ENCODE assay signal across 15 cellular contexts in genomic region chr15:68543546-68544008, GRCh38. TPM values are rescaled to one million over a fixed set of nuclear protein-coding genes. Genes with fewer than 3 reads are reported as not detected.
DNase-seq lines count a peak whose midpoint lies in the region; ATAC-seq and TF ChIP-seq lines count a peak whose summit lies in the region.
"Had no signal": no experiment of that assay in that cellular context is flagged by ENCODE, and none has a peak within 500 bp of the region (broad histone marks: within the 10 kb centered on the region; RNA-seq: fewer than 3 reads in every experiment).

No MANE protein-coding gene starts in this region.

- peak overlapping the region; percentile 51 for H3K4me2 ChIP-seq in osteoblast (ENCODE audit: insufficient read depth, low read length)

- no peaks in the 10 kb centered on the region for H3K79me2 ChIP-seq in osteoblast (ENCODE audit: insufficient read depth, low read length)

- 66 to 73% methylated on average over 7 of the region's 7 CpGs for WGBS in heart right ventricle, 2 donors

- H3K36me3 ChIP-seq in heart right ventricle = no peaks in the 10 kb centered on the region
- no peaks in the 10 kb centered on the region for H3K36me3 ChIP-seq in osteoblast (ENCODE audit: insufficient read depth, low read length)
- H3K36me3 ChIP-seq: prostate gland had no signal

- H3K27ac Mint-ChIP-seq in activated CD8-positive, alpha-beta T cell treated with anti-CD3 and anti-CD28 coated beads, Interleukin-2, amount 10 ng/mL, durations not matched to agents 7 days and 5 days = no peak overlapping the region
- H3K27ac Mint-ChIP-seq: activated CD4-positive, alpha-beta T cell treated with anti-CD3 and anti-CD28 coated beads, Interleukin-2, amount 10 ng/mL, durations not matched to agents 7 days and 5 days; activated naive CD8-positive, alpha-beta T cell; CD4-positive, CD25-positive, alpha-beta regulatory T cell had no signal

- ATAC-seq in SK-N-SH treated with all-trans-retinoic acid at 6 μM for 48 hours = peak; percentile 52
- ATAC-seq in heart right ventricle = peak; percentile 18 to 67 (median 45)
- no peak for ATAC-seq in activated CD8-positive, alpha-beta T cell treated with anti-CD3 and anti-CD28 coated beads, Interleukin-2, amount 10 ng/mL, durations not matched to agents 7 days and 5 days

- peaks cover 6% of the 10 kb centered on the region for H3K9me3 Mint-ChIP-seq in activated CD8-positive, alpha-beta T cell treated with anti-CD3 and anti-CD28 coated beads, Interleukin-2, amount 10 ng/mL, durations not matched to agents 7 days and 5 days (ENCODE audit: insufficient read depth)
- H3K9me3 Mint-ChIP-seq: central memory CD8-positive, alpha-beta T cell had no signal

- H3K4me1 Mint-ChIP-seq in activated CD8-positive, alpha-beta T cell treated with anti-CD3 and anti-CD28 coated beads, Interleukin-2, amount 10 ng/mL, durations not matched to agents 7 days and 5 days (ENCODE audit: low read depth) = no peaks in the 10 kb centered on the region
- H3K4me1 Mint-ChIP-seq: CD4-positive, CD25-positive, alpha-beta regulatory T cell; central memory CD8-positive, alpha-beta T cell had no signal

- CTCF ChIA-PET in activated CD8-positive, alpha-beta T cell treated with anti-CD3 and anti-CD28 coated beads, Interleukin-2, amount 10 ng/mL, durations not matched to agents 7 days and 5 days (lab: Charles Lee) = no interaction called here

- POLR2A ChIA-PET in activated CD8-positive, alpha-beta T cell treated with anti-CD3 and anti-CD28 coated beads, Interleukin-2, amount 10 ng/mL, durations not matched to agents 7 days and 5 days (lab: Charles Lee) = no interaction called here

- no peaks in the 10 kb centered on the region for H3K36me3 Mint-ChIP-seq in activated CD8-positive, alpha-beta T cell treated with anti-CD3 and anti-CD28 coated beads, Interleukin-2, amount 10 ng/mL, durations not matched to agents 7 days and 5 days (ENCODE audit: low read depth)
- H3K36me3 Mint-ChIP-seq: activated naive CD8-positive, alpha-beta T cell; CD4-positive, CD25-positive, alpha-beta regulatory T cell had no signal

- H3K4me3 Mint-ChIP-seq in activated CD8-positive, alpha-beta T cell treated with anti-CD3 and anti-CD28 coated beads, Interleukin-2, amount 10 ng/mL, durations not matched to agents 7 days and 5 days = no peak overlapping the region
- H3K4me3 Mint-ChIP-seq: activated CD4-positive, alpha-beta T cell treated with anti-CD3 and anti-CD28 coated beads, Interleukin-2, amount 10 ng/mL, durations not matched to agents 7 days and 5 days; activated naive CD8-positive, alpha-beta T cell; CD4-positive, CD25-positive, alpha-beta regulatory T cell; central memory CD8-positive, alpha-beta T cell had no signal

- H3K27ac ChIP-seq in heart right ventricle = peak overlapping the region in 8 of 10 donors; percentile 24 to 78 (median 54)
- peak overlapping the region; percentile 93 for H3K27ac ChIP-seq in osteoblast (ENCODE audit: low read depth, low read length)
- H3K27ac ChIP-seq: prostate gland had no signal

- H3K27me3 ChIP-seq in heart right ventricle = no peaks in the 10 kb centered on the region
- no peaks in the 10 kb centered on the region for H3K27me3 ChIP-seq in osteoblast (ENCODE audit: insufficient read depth, low read length)

- no peak overlapping the region for H3K4me3 ChIP-seq in heart right ventricle
- H3K4me3 ChIP-seq in osteoblast (ENCODE audit: insufficient read depth, low read length) = no peak overlapping the region
- H3K4me3 ChIP-seq: prostate gland had no signal

- H4K20me1 ChIP-seq in osteoblast (ENCODE audit: insufficient read depth, low read length) = no peaks in the 10 kb centered on the region

- intact Hi-C loops in heart right ventricle (cut with DNase I) = loop anchor here in 1 of 10 donors (10.0 kb wide), 1 partner anchor 289 kb away; no protein-coding TSS in a partner anchor

- H3K4me1 ChIP-seq in heart right ventricle = peaks cover 0 to 20% (median 18%) of the 10 kb centered on the region in 9 donors
- peaks cover 19% of the 10 kb centered on the region for H3K4me1 ChIP-seq in osteoblast (ENCODE audit: insufficient read depth, low read length)
- H3K4me1 ChIP-seq: prostate gland had no signal

- no peak overlapping the region for H2AFZ ChIP-seq in osteoblast (ENCODE audit: low read length)

- peak in 1 of 2 donors; percentile 32 for DNase-seq in heart right ventricle
- peak; percentile 90 for DNase-seq in osteoblast (ENCODE audit: insufficient read length, low spot score, missing footprints)
- DNase-seq in activated CD8-positive, alpha-beta T cell treated with anti-CD3 and anti-CD28 coated beads, Interleukin-2, amount 10 ng/mL, durations not matched to agents 7 days and 5 days = no peak
- DNase-seq in UCSD-AML1 (lab: John Stamatoyannopoulos, UW; ENCODE audit: unreplicated experiment) = no peak
- DNase-seq in nucleus accumbens (lab: John Stamatoyannopoulos, UW) = no peak
- DNase-seq in NCI-H2227 treated with DMSO at 0.1 percent for 48 hours (lab: John Stamatoyannopoulos, UW) = no peak
- DNase-seq: activated CD4-positive, alpha-beta T cell treated with anti-CD3 and anti-CD28 coated beads, Interleukin-2, amount 10 ng/mL, durations not matched to agents 7 days and 5 days; activated T-cell treated with anti-CD3 and anti-CD28 coated beads, Interleukin-2, amount 50 U/mL, for 1 hour; CD4-positive, CD25-positive, alpha-beta regulatory T cell; NCI-H1436 treated with DMSO at 0.1 percent for 48 hours; NCI-H510A had no signal

- H3K27me3 Mint-ChIP-seq in activated CD8-positive, alpha-beta T cell treated with anti-CD3 and anti-CD28 coated beads, Interleukin-2, amount 10 ng/mL, durations not matched to agents 7 days and 5 days (ENCODE audit: low read depth) = peaks cover 43% of the 10 kb centered on the region

- TF ChIP-seq CTCF in heart right ventricle (IDR thresholded peaks at IDR 0.05) = no peak
- TF ChIP-seq CTCF in osteoblast (IDR thresholded peaks at IDR 0.05; ENCODE audit: extremely low read depth, low read depth, low read length) = no peak

- H3K9me3 ChIP-seq in heart right ventricle (peaks cover 0 to 20% (median 0%) of the 10 kb centered on the region in 11 donors), osteoblast (ENCODE audit: low read depth, low read length) (peaks cover 4% of the 10 kb centered on the region)
- H3K9me3 ChIP-seq: prostate gland had no signal

TF ChIP-seq in SK-N-SH treated with all-trans-retinoic acid at 6 μM for 48 hours, 23 proteins besides CTCF, POLR2A, EP300 and RAD21:
- no peak for TF ChIP-seq ZNF8 (CRISPR knock-in tag; IDR thresholded peaks at IDR 0.05)
- no peak for TF ChIP-seq TOX (CRISPR knock-in tag; IDR thresholded peaks at IDR 0.05; ENCODE audit: borderline replicate concordance)
- TF ChIP-seq, protein P1, sequence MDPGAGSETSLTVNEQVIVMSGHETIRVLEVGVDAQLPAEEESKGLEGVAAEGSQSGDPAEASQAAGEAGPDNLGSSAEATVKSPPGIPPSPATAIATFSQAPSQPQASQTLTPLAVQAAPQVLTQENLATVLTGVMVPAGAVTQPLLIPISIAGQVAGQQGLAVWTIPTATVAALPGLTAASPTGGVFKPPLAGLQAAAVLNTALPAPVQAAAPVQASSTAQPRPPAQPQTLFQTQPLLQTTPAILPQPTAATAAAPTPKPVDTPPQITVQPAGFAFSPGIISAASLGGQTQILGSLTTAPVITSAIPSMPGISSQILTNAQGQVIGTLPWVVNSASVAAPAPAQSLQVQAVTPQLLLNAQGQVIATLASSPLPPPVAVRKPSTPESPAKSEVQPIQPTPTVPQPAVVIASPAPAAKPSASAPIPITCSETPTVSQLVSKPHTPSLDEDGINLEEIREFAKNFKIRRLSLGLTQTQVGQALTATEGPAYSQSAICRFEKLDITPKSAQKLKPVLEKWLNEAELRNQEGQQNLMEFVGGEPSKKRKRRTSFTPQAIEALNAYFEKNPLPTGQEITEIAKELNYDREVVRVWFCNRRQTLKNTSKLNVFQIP (CRISPR knock-in tag; IDR thresholded peaks at IDR 0.05; ENCODE audit: borderline replicate concordance, low read depth) = no peak

RNA-seq across cellular contexts. Expression of gene CORO2B, which starts 35.2 kb away (rescaled TPM):
- total RNA-seq in heart right ventricle = 1 to 10 TPM; 2.6 to 8.1 (median 4.5) TPM
- polyA plus RNA-seq in heart right ventricle = 1 to 10 TPM; 7.1 to 7.6 TPM
- 10.5 and 14.1 TPM in 2 replicates for total RNA-seq in osteoblast
- total RNA-seq in activated CD8-positive, alpha-beta T cell treated with anti-CD3 and anti-CD28 coated beads, Interleukin-2, amount 10 ng/mL, durations not matched to agents 7 days and 5 days = not detected
- total RNA-seq: activated CD4-positive, alpha-beta T cell treated with anti-CD3 and anti-CD28 coated beads, Interleukin-2, amount 10 ng/mL, durations not matched to agents 7 days and 5 days; CD4-positive, CD25-positive, alpha-beta regulatory T cell had no signal
- polyA plus RNA-seq: CD4-positive, CD25-positive, alpha-beta regulatory T cell had no signal
